In genomic region chr17:50146230-50146926, GRCh38 we compare ENCODE assay signal across 8 cellular contexts. TPM values are rescaled to one million over a fixed set of nuclear protein-coding genes. Genes with fewer than 3 reads are reported as not detected.
DNase-seq lines count a peak whose midpoint lies in the region; ATAC-seq and TF ChIP-seq lines count a peak whose summit lies in the region.

No MANE protein-coding gene starts in this region.

- H3K27me3 ChIP-seq in HCT116 (ENCODE audit: insufficient read depth, low read length): no peaks in the 10 kb centered on the region

- H3K9me3 Mint-ChIP-seq in activated T-helper 1 cell treated with anti-CD3 and anti-CD28 coated beads, Interleukin-12 subunit alpha, Interleukin-12 subunit beta, Interleukin-2, Interleukin-4 antibody, amounts not matched to agents 30 ng/mL and 10 ng/mL and 1 ng/mL, durations not matched to agents 14 hours and 24 hours and 36 hours: no peaks in the 10 kb centered on the region

- peaks cover 10 to 25% of the 10 kb centered on the region in 2 experiments; a peak in 3 of 4 replicates for H3K4me1 ChIP-seq in HCT116 (ENCODE audit: control insufficient read depth in 1 of 2, insufficient read depth in 2 of 2, low read length in 2 of 2)

- peaks cover 47% of the 10 kb centered on the region for H3K36me3 Mint-ChIP-seq in activated T-helper 1 cell treated with anti-CD3 and anti-CD28 coated beads, Interleukin-12 subunit alpha, Interleukin-12 subunit beta, Interleukin-2, Interleukin-4 antibody, amounts not matched to agents 30 ng/mL and 10 ng/mL and 1 ng/mL, durations not matched to agents 14 hours and 24 hours and 36 hours (ENCODE audit: low read depth)

- POLR2A ChIA-PET in HCT116 (lab: Charles Lee): interaction anchor here (0.9 kb wide), 1 partner anchor 32 kb away, joined by 3 read pairs; no protein-coding TSS in a partner anchor

- TF ChIP-seq POLR2A in HCT116 (IDR thresholded peaks at IDR 0.05; ENCODE audit: borderline replicate concordance, extremely low read depth, insufficient read depth, insufficient read length): no peak

- H3K9me3 ChIP-seq in HCT116 (ENCODE audit: control insufficient read depth in 1 of 2, insufficient read depth in 1 of 2, low read depth in 1 of 2, low read length in 2 of 2): no peaks in the 10 kb centered on the region

- CTCF ChIA-PET in HCT116 (lab: Charles Lee): interaction anchor here (0.9 kb wide), 1 partner anchor 10 kb away, joined by 4 read pairs; no protein-coding TSS in a partner anchor

- no peak overlapping the region for H3K9ac ChIP-seq in HCT116 (ENCODE audit: low read length)

- no TSS peak for BruUV-seq in HCT116 (replicated peaks; lab: Mats Ljungman, UMichigan)

- TF ChIP-seq CTCF in HCT116 (IDR thresholded peaks at IDR 0.05 in 2 of 3, conservative IDR thresholded peaks at IDR 0.05 in 1 of 3; ENCODE audit: borderline replicate concordance in 1 of 3, insufficient read depth in 1 of 3, low read depth in 2 of 3, low read length in 2 of 3): peak in 2 of 3 experiments; percentile 23 to 38; a peak in 2 of 6 replicates

- H2AFZ ChIP-seq in HCT116 (ENCODE audit: low read depth, low read length, poor library complexity, severe bottlenecking): no peak overlapping the region

- RAD21 ChIA-PET in HCT116 (lab: Charles Lee; ENCODE audit: low non-redundant PET in 1 of 2, low total read pairs in 2 of 2, uncharacterized antibody in 2 of 2, unreplicated experiment in 2 of 2): no interaction called here

- no peak overlapping the region for H3K4me2 ChIP-seq in HCT116 (ENCODE audit: low read length)

- peaks cover 42 to 58% of the 10 kb centered on the region in 2 experiments; a peak in 3 of 4 replicates for H3K36me3 ChIP-seq in HCT116 (ENCODE audit: control insufficient read depth in 1 of 2, insufficient read depth in 2 of 2, low read length in 2 of 2)

- no peak for TF ChIP-seq RAD21 in HCT116 (IDR thresholded peaks at IDR 0.05; ENCODE audit: low read depth)

- intact Hi-C loops in HCT116 (cut with micrococcal nuclease) (no loop called here), head of caudate nucleus (cut with DNase I) (no loop called here)
- intact Hi-C loops in activated T-helper 1 cell treated with anti-CD3 and anti-CD28 coated beads, Interleukin-12 subunit alpha, Interleukin-12 subunit beta, Interleukin-2, Interleukin-4 antibody, amounts not matched to agents 30 ng/mL and 10 ng/mL and 1 ng/mL, durations not matched to agents 14 hours and 24 hours and 36 hours (cut with micrococcal nuclease): no loop called here

- H3K27ac Mint-ChIP-seq in activated T-helper 1 cell treated with anti-CD3 and anti-CD28 coated beads, Interleukin-12 subunit alpha, Interleukin-12 subunit beta, Interleukin-2, Interleukin-4 antibody, amounts not matched to agents 30 ng/mL and 10 ng/mL and 1 ng/mL, durations not matched to agents 14 hours and 24 hours and 36 hours: peak overlapping the region; percentile 94

- peaks cover 91% of the 10 kb centered on the region for H3K79me2 ChIP-seq in HCT116 (ENCODE audit: insufficient read depth, low read length)

- H3K4me3 ChIP-seq in HCT116 (replicated peaks in 1 of 2; ENCODE audit: low read depth in 1 of 2, low read length in 2 of 2): no peak overlapping the region

- no peak for ATAC-seq in HCT116
- ATAC-seq in stimulated activated naive CD8-positive, alpha-beta T cell treated with anti-CD3 and anti-CD28 coated beads, Interleukin-15, Interleukin-2, amounts not matched to agents 100 U/mL and 50 U/mL, for 24 hours: no peak

- peaks cover 65% of the 10 kb centered on the region for H3K4me1 Mint-ChIP-seq in activated T-helper 1 cell treated with anti-CD3 and anti-CD28 coated beads, Interleukin-12 subunit alpha, Interleukin-12 subunit beta, Interleukin-2, Interleukin-4 antibody, amounts not matched to agents 30 ng/mL and 10 ng/mL and 1 ng/mL, durations not matched to agents 14 hours and 24 hours and 36 hours (ENCODE audit: low read depth)

- peak overlapping the region; percentile 21; the same call in 1 of the 2 replicates for H3K27ac ChIP-seq in HCT116 (ENCODE audit: low read depth, low read length)

- DNase-seq in HCT116 (ENCODE audit: low read depth, low spot score): no peak
- DNase-seq in activated T-helper 1 cell treated with anti-CD3 and anti-CD28 coated beads, Interleukin-12 subunit alpha, Interleukin-12 subunit beta, Interleukin-2, Interleukin-4 antibody, amounts not matched to agents 30 ng/mL and 10 ng/mL and 1 ng/mL, durations not matched to agents 14 hours and 24 hours and 36 hours (ENCODE audit: low spot score): no peak
- peak in 29 of 42 donors; percentile 28 to 81 (median 58) for DNase-seq in head of caudate nucleus
- peak; percentile 51 for DNase-seq in stimulated activated naive CD8-positive, alpha-beta T cell treated with anti-CD3 and anti-CD28 coated beads, Interleukin-15, Interleukin-2, amounts not matched to agents 100 U/mL and 50 U/mL, for 24 hours
- DNase-seq in NCI-H2196 treated with DMSO at 0.1 percent for 48 hours (lab: John Stamatoyannopoulos, UW; ENCODE audit: unreplicated experiment): no peak
- DNase-seq in cerebellum (ENCODE audit: low spot score): no peak
- DNase-seq in NCI-H446 treated with DMSO at 0.1 percent for 48 hours (lab: John Stamatoyannopoulos, UW): no peak
- no peak for DNase-seq in GF-D8 (lab: John Stamatoyannopoulos, UW)

- no peaks in the 10 kb centered on the region for H4K20me1 ChIP-seq in HCT116 (ENCODE audit: insufficient read depth)

- peak overlapping the region; percentile 98 for H3K4me3 Mint-ChIP-seq in activated T-helper 1 cell treated with anti-CD3 and anti-CD28 coated beads, Interleukin-12 subunit alpha, Interleukin-12 subunit beta, Interleukin-2, Interleukin-4 antibody, amounts not matched to agents 30 ng/mL and 10 ng/mL and 1 ng/mL, durations not matched to agents 14 hours and 24 hours and 36 hours

- H3K27me3 Mint-ChIP-seq in activated T-helper 1 cell treated with anti-CD3 and anti-CD28 coated beads, Interleukin-12 subunit alpha, Interleukin-12 subunit beta, Interleukin-2, Interleukin-4 antibody, amounts not matched to agents 30 ng/mL and 10 ng/mL and 1 ng/mL, durations not matched to agents 14 hours and 24 hours and 36 hours (ENCODE audit: insufficient read depth): no peaks in the 10 kb centered on the region

- H3K9me2 ChIP-seq in HCT116 (ENCODE audit: insufficient read depth): no peaks in the 10 kb centered on the region

TF ChIP-seq in HCT116, 20 proteins besides CTCF, POLR2A, EP300 and RAD21 (continues in another document):
- TF ChIP-seq MAX (IDR thresholded peaks at IDR 0.05): no peak
- no peak for TF ChIP-seq JUND (IDR thresholded peaks at IDR 0.05)
- TF ChIP-seq EZH2phosphoT487 (IDR thresholded peaks at IDR 0.05; ENCODE audit: borderline replicate concordance): no peak
- no peak for TF ChIP-seq ATF3 (IDR thresholded peaks at IDR 0.05)
- TF ChIP-seq CBX3 (IDR thresholded peaks at IDR 0.05; ENCODE audit: low read depth): no peak
- no peak for TF ChIP-seq YY1 (IDR thresholded peaks at IDR 0.05; ENCODE audit: extremely low read depth, insufficient replicate concordance, low read depth, low read length)

RNA-seq across cellular contexts. Expression of gene PPP1R9B, which starts 4.1 kb away (rescaled TPM):
- 112 TPM for total RNA-seq in HCT116 (2021; ENCODE audit: unreplicated experiment)
- 65.7 and 68.5 TPM in 2 replicates for polyA plus RNA-seq in HCT116 (2012)
- total RNA-seq in activated T-helper 1 cell treated with anti-CD3 and anti-CD28 coated beads, Interleukin-12 subunit alpha, Interleukin-12 subunit beta, Interleukin-2, Interleukin-4 antibody, amounts not matched to agents 30 ng/mL and 10 ng/mL and 1 ng/mL, durations not matched to agents 14 hours and 24 hours and 36 hours: 97.1 and 101 TPM in 2 replicates
- total RNA-seq in cerebellum: 29.1 TPM

RNA-seq across cellular contexts. Expression of gene SAMD14, which starts 16.4 kb away (rescaled TPM):
- total RNA-seq in HCT116 (2021; ENCODE audit: unreplicated experiment) (1.5 TPM), cerebellum (26.2 TPM)
- polyA plus RNA-seq in HCT116 (2012): 0.74 and 0.79 TPM in 2 replicates
- 1.6 and 3.6 TPM in 2 replicates for total RNA-seq in activated T-helper 1 cell treated with anti-CD3 and anti-CD28 coated beads, Interleukin-12 subunit alpha, Interleukin-12 subunit beta, Interleukin-2, Interleukin-4 antibody, amounts not matched to agents 30 ng/mL and 10 ng/mL and 1 ng/mL, durations not matched to agents 14 hours and 24 hours and 36 hours

RNA-seq across cellular contexts. Expression of gene SGCA, which starts 19.4 kb away (rescaled TPM):
- total RNA-seq in HCT116 (2021; ENCODE audit: unreplicated experiment) (0.37 TPM), cerebellum (not detected)
- polyA plus RNA-seq in HCT116 (2012): 0.21 and 0.56 TPM in 2 replicates
- total RNA-seq in activated T-helper 1 cell treated with anti-CD3 and anti-CD28 coated beads, Interleukin-12 subunit alpha, Interleukin-12 subunit beta, Interleukin-2, Interleukin-4 antibody, amounts not matched to agents 30 ng/mL and 10 ng/mL and 1 ng/mL, durations not matched to agents 14 hours and 24 hours and 36 hours: 0.32 and 0.49 TPM in 2 replicates

RNA-seq across cellular contexts. Expression of gene PDK2, which starts 51.2 kb away (rescaled TPM):
- 39.1 TPM for total RNA-seq in HCT116 (2021; ENCODE audit: unreplicated experiment)
- 62.1 and 68.9 TPM in 2 replicates for polyA plus RNA-seq in HCT116 (2012)
- total RNA-seq in activated T-helper 1 cell treated with anti-CD3 and anti-CD28 coated beads, Interleukin-12 subunit alpha, Interleukin-12 subunit beta, Interleukin-2, Interleukin-4 antibody, amounts not matched to agents 30 ng/mL and 10 ng/mL and 1 ng/mL, durations not matched to agents 14 hours and 24 hours and 36 hours: 13.7 and 16.9 TPM in 2 replicates
- 21.3 TPM for total RNA-seq in cerebellum

RNA-seq across cellular contexts. Expression of gene COL1A1, which starts 55.1 kb away (rescaled TPM):
- total RNA-seq in HCT116 (2021; ENCODE audit: unreplicated experiment) (33.6 TPM), cerebellum (61.2 TPM)
- 22.1 and 42.6 TPM in 2 replicates for polyA plus RNA-seq in HCT116 (2012)
- total RNA-seq in activated T-helper 1 cell treated with anti-CD3 and anti-CD28 coated beads, Interleukin-12 subunit alpha, Interleukin-12 subunit beta, Interleukin-2, Interleukin-4 antibody, amounts not matched to agents 30 ng/mL and 10 ng/mL and 1 ng/mL, durations not matched to agents 14 hours and 24 hours and 36 hours: 1.2 and 2.0 TPM in 2 replicates

Comparison
In these comparisons a context has a peak if more than half of its experiments do, and no peak if none do; other contexts are left out.
1. DNase-seq: peak in head of caudate nucleus (29 of 42) and stimulated activated naive CD8-positive, alpha-beta T cell treated with anti-CD3 and anti-CD28 coated beads, Interleukin-15, Interleukin-2, amounts not matched to agents 100 U/mL and 50 U/mL, for 24 hours (single experiment); none in HCT116 (single experiment), activated T-helper 1 cell treated with anti-CD3 and anti-CD28 coated beads, Interleukin-12 subunit alpha, Interleukin-12 subunit beta, Interleukin-2, Interleukin-4 antibody, amounts not matched to agents 30 ng/mL and 10 ng/mL and 1 ng/mL, durations not matched to agents 14 hours and 24 hours and 36 hours (single experiment), NCI-H2196 treated with DMSO at 0.1 percent for 48 hours (single experiment), cerebellum (single experiment), NCI-H446 treated with DMSO at 0.1 percent for 48 hours (single experiment) and GF-D8 (single experiment).